8 cellular contexts compared by ENCODE assay signal in the genomic region with DNA sequence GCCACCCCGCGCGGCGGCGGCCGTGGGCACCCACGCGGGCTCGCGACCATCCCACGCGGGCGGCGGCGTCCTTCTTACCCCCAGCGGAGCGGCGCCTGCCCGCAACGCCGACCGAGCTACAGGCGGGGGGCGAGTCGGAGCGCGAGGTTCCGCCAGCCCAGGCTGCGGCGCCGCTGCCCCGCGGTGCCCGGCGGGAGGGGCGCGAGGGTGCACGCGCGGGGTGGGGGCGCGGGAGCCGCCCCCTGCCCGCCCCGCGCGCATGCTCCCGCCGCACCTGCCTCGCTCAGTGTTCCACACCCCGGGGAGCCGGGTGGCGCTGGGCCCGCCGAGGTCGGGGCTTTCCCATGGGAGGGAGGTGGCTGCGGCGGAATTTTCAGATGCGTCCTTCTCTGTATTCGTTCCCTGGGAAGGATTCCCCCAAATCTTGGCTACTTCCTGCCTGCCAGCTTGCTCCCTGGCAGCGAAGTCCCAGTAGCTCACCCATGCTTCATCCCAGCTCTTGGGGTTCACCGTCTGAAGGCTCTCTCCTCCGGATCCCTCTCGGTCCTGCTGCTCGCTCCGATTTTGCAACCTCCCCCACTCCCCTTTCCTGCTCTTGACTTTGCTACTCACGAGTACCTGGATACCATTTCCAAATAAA. TPM values are rescaled to one million over a fixed set of nuclear protein-coding genes. Genes with fewer than 3 reads are reported as not detected.
DNase-seq lines count a peak whose midpoint lies in the region; ATAC-seq and TF ChIP-seq lines count a peak whose summit lies in the region.

A gene (minus strand): TSS at position 189 of the 640 bp plus-strand sequence. CDS start 103,286 bp downstream, outside the sequence.

- H3K27me3 Mint-ChIP-seq in activated T-helper 17 cell treated with anti-CD3 and anti-CD28 coated beads, Interleukin-2, amount 50 U/mL, for 72 hours: peaks cover 17% of the 10 kb centered on the region
- H3K27me3 Mint-ChIP-seq in progenitor cell of endocrine pancreas: peaks cover 36% of the 10 kb centered on the region

- H3K27me3 ChIP-seq in right atrium auricular region: no peaks in the 10 kb centered on the region

- H3K9me3 ChIP-seq in right atrium auricular region: no peaks in the 10 kb centered on the region

- DNase-seq in COR-L47 (lab: John Stamatoyannopoulos, UW): peak; percentile 64
- no peak for DNase-seq in right atrium auricular region (ENCODE audit: low spot score)
- DNase-seq in progenitor cell of endocrine pancreas (ENCODE audit: low spot score, unreplicated experiment): peak; percentile 44
- no peak for DNase-seq in HUDEP-2 (lab: John Stamatoyannopoulos, UW; ENCODE audit: unreplicated experiment in 76 of 76)
- DNase-seq in NCI-H2227 treated with DMSO at 0.1 percent for 48 hours (lab: John Stamatoyannopoulos, UW): no peak

- peak within 1 kb of the TSS; percentile 69 to 82 for H3K4me3 ChIP-seq in right atrium auricular region

- TF ChIP-seq CTCF in right atrium auricular region (IDR thresholded peaks at IDR 0.05) (no peak), progenitor cell of endocrine pancreas (IDR thresholded peaks at IDR 0.05; ENCODE audit: unreplicated experiment) (no peak)

- H3K27ac Mint-ChIP-seq in activated T-helper 17 cell treated with anti-CD3 and anti-CD28 coated beads, Interleukin-2, amount 50 U/mL, for 72 hours: no peak within 1 kb of the TSS
- peak within 1 kb of the TSS; percentile 93 for H3K27ac Mint-ChIP-seq in progenitor cell of endocrine pancreas

- H3K4me1 Mint-ChIP-seq in activated T-helper 17 cell treated with anti-CD3 and anti-CD28 coated beads, Interleukin-2, amount 50 U/mL, for 72 hours: no peaks in the 10 kb centered on the region
- peaks cover 5% of the 10 kb centered on the region for H3K4me1 Mint-ChIP-seq in progenitor cell of endocrine pancreas (ENCODE audit: low read depth)

- ATAC-seq in GM19035 (IDR thresholded peaks at IDR 0.05; ENCODE audit: unreplicated experiment) (peak; percentile 56), HG03108 (IDR thresholded peaks at IDR 0.05; ENCODE audit: unreplicated experiment) (peak; percentile 51)
- ATAC-seq in activated T-helper 17 cell treated with anti-CD3 and anti-CD28 coated beads, Interleukin-2, amount 50 U/mL, for 72 hours (replicated peaks): peak; percentile 21

- peaks cover 4% of the 10 kb centered on the region for H3K9me3 Mint-ChIP-seq in activated T-helper 17 cell treated with anti-CD3 and anti-CD28 coated beads, Interleukin-2, amount 50 U/mL, for 72 hours
- H3K9me3 Mint-ChIP-seq in progenitor cell of endocrine pancreas (ENCODE audit: low read depth): no peaks in the 10 kb centered on the region

- no peaks in the 10 kb centered on the region for H3K36me3 ChIP-seq in right atrium auricular region

- H3K27ac ChIP-seq in right atrium auricular region: peak within 1 kb of the TSS; percentile 88 to 90

- peak within 1 kb of the TSS; percentile 65 for H3K4me3 Mint-ChIP-seq in activated T-helper 17 cell treated with anti-CD3 and anti-CD28 coated beads, Interleukin-2, amount 50 U/mL, for 72 hours
- peak within 1 kb of the TSS; percentile 92 for H3K4me3 Mint-ChIP-seq in progenitor cell of endocrine pancreas (ENCODE audit: low read depth)

- no peaks in the 10 kb centered on the region for H3K36me3 Mint-ChIP-seq in activated T-helper 17 cell treated with anti-CD3 and anti-CD28 coated beads, Interleukin-2, amount 50 U/mL, for 72 hours (ENCODE audit: low read depth)
- no peaks in the 10 kb centered on the region for H3K36me3 Mint-ChIP-seq in progenitor cell of endocrine pancreas (ENCODE audit: insufficient read depth)

- H3K4me1 ChIP-seq in right atrium auricular region: peaks cover 0 to 17% of the 10 kb centered on the region in 2 donors

RNA-seq across cellular contexts. Expression of the gene that starts here (rescaled TPM):
- under 1 TPM in 1 of 2 donors, not detected in 1; 0.19 TPM for total RNA-seq in activated T-helper 17 cell treated with anti-CD3 and anti-CD28 coated beads, Interleukin-2, amount 50 U/mL, for 72 hours
- total RNA-seq in right atrium auricular region (10 to 100 TPM in 1 of 2 donors, 1 to 10 TPM in 1; 6.6 to 10.5 TPM), progenitor cell of endocrine pancreas (8.0 and 11.5 TPM in 2 replicates)

Comparison
In these comparisons a context has a peak if more than half of its experiments do, and no peak if none do; other contexts are left out.
1. Peak in ATAC-seq in activated T-helper 17 cell treated with anti-CD3 and anti-CD28 coated beads, Interleukin-2, amount 50 U/mL, for 72 hours; RNA of the gene not detected or under 1 TPM.
2. DNase-seq: peak in COR-L47 (single experiment) and progenitor cell of endocrine pancreas (single experiment); none in right atrium auricular region (single experiment), HUDEP-2 (0 of 76) and NCI-H2227 treated with DMSO at 0.1 percent for 48 hours (single experiment).
3. Peak in every context shown above with its lines, with median percentiles within 50 percentile points of each other: ATAC-seq.